In genomic region chr17:4144411-4144747, GRCh38 we compare ENCODE assay signal across 8 cellular contexts. TPM values are rescaled to one million over a fixed set of nuclear protein-coding genes. Genes with fewer than 3 reads are reported as not detected.
A peak's percentile ranks its signal among the peaks of the same experiment; 100 is the strongest.
DNase-seq lines count a peak whose midpoint lies in the region; ATAC-seq and TF ChIP-seq lines count a peak whose summit lies in the region.

No MANE protein-coding gene starts in this region.

- H3K79me2 ChIP-seq in GM23248 (ENCODE audit: insufficient read depth), result peaks cover 59% of the 10 kb centered on the region

- no peaks in the 10 kb centered on the region for H3K27me3 ChIP-seq in GM23248 (replicated peaks; ENCODE audit: insufficient read depth)
- H3K27me3 ChIP-seq in foreskin keratinocyte, result no peaks in the 10 kb centered on the region
- H3K27me3 ChIP-seq in skeletal muscle satellite cell (ENCODE audit: control insufficient read depth, insufficient read depth, low read length), result no peaks in the 10 kb centered on the region

- 78 to 83% methylated on average over 3 of the region's 3 CpGs for WGBS in GM23248 (ENCODE audit: low coverage in 1 of 2, low lambda C conversion rate in 2 of 2, missing lambda C conversion rate in 2 of 2), 2 experiments

- CTCF ChIA-PET in GM10248 (lab: Yijun Ruan, JAX), result interaction anchor here (0.7 to 3.2 kb wide), 4 partner anchors 11 to 72 kb away, joined by 3 to 19 read pairs (median 4); no protein-coding TSS in a partner anchor

- TF ChIP-seq CTCF in VCaP (conservative IDR thresholded peaks at IDR 0.05), result no peak
- TF ChIP-seq CTCF in foreskin keratinocyte (conservative IDR thresholded peaks at IDR 0.05), result no peak
- no peak for TF ChIP-seq CTCF in GM10248 (IDR thresholded peaks at IDR 0.05; ENCODE audit: control extremely low read depth, extremely low read depth, low read depth, missing control alignments)

- H3K4me3 ChIP-seq in GM23248, result peak overlapping the region; percentile 89
- peak overlapping the region; percentile 84 for H3K4me3 ChIP-seq in skeletal muscle satellite cell (ENCODE audit: low read length)

- ATAC-seq in foreskin keratinocyte (no peak), GM19395 (IDR thresholded peaks at IDR 0.05; ENCODE audit: unreplicated experiment) (no peak)

- H2AFZ ChIP-seq in GM23248, result peak overlapping the region; percentile 81

- H3K9me2 ChIP-seq in GM23248 (ENCODE audit: insufficient read depth), result no peaks in the 10 kb centered on the region

- no peaks in the 10 kb centered on the region for H4K20me1 ChIP-seq in GM23248 (ENCODE audit: insufficient read depth)

- in situ Hi-C loops in GM23248 (cut with MboI), result no loop called here

- peak; percentile 39 for DNase-seq in GM23248
- peak in 1 of 2 donors; percentile 7 for DNase-seq in foreskin keratinocyte
- no peak for DNase-seq in dedifferentiated amniotic fluid mesenchymal stem cell (ENCODE audit: extremely low spot score)
- no peak for DNase-seq in GM10248 (ENCODE audit: extremely low spot score)
- no peak for DNase-seq in 8988T

- H3K9me3 ChIP-seq in GM23248 (ENCODE audit: low read depth) (no peaks in the 10 kb centered on the region), skeletal muscle satellite cell (replicated peaks; ENCODE audit: low read length) (no peaks in the 10 kb centered on the region)

- peak overlapping the region; percentile 99 for H3K27ac ChIP-seq in GM23248
- H3K27ac ChIP-seq in VCaP, result peak overlapping the region; percentile 99
- peak overlapping the region; percentile 88 for H3K27ac ChIP-seq in foreskin keratinocyte

- H3K4me1 ChIP-seq in GM23248 (ENCODE audit: insufficient read depth) (peaks cover 13% of the 10 kb centered on the region), foreskin keratinocyte (peaks cover 11% of the 10 kb centered on the region), skeletal muscle satellite cell (ENCODE audit: control insufficient read depth, insufficient read depth, low read length) (peaks cover 20% of the 10 kb centered on the region)

- peaks cover 5% of the 10 kb centered on the region; the same call in 1 of the 2 replicates for H3F3A ChIP-seq in GM23248 (ENCODE audit: insufficient read depth)

- POLR2A ChIA-PET in GM10248 (lab: Yijun Ruan, JAX), result interaction anchor here (0.6 to 1.0 kb wide), 3 partner anchors 20 to 255 kb away, joined by 3 read pairs; no protein-coding TSS in a partner anchor

- H3K4me2 ChIP-seq in GM23248 (ENCODE audit: unreplicated experiment) (peak overlapping the region; percentile 78), skeletal muscle satellite cell (ENCODE audit: low read length) (peak overlapping the region; percentile 92)

- H3K36me3 ChIP-seq in GM23248 (ENCODE audit: low read depth) (no peaks in the 10 kb centered on the region), skeletal muscle satellite cell (ENCODE audit: insufficient read depth, low read length) (no peaks in the 10 kb centered on the region)

- H3K9ac ChIP-seq in GM23248, result peak overlapping the region; percentile 98
- peak overlapping the region; percentile 95 for H3K9ac ChIP-seq in skeletal muscle satellite cell (ENCODE audit: low read depth, low read length)

RNA-seq across cellular contexts. Expression of gene CYB5D2, which starts 1.4 kb away (rescaled TPM):
- 19.1 and 37.8 TPM in 2 replicates for total RNA-seq in GM23248 (2014; rRNA removed; shearing (Covaris generic))
- polyA plus RNA-seq in GM23248 (2016; fragmentation: Nextera tagmentation; extraction: Ambion mirVana), result 32.4 and 35.7 TPM in 2 replicates
- 5.1 and 6.5 TPM in 2 replicates for total RNA-seq in foreskin keratinocyte
- polyA plus RNA-seq in foreskin keratinocyte, result 5.6 and 7.5 TPM in 2 replicates
- total RNA-seq in skeletal muscle satellite cell (2012; rRNA removed), result 15.2 and 18.6 TPM in 2 replicates

RNA-seq across cellular contexts. Expression of gene ZZEF1, which starts 1.5 kb away (rescaled TPM):
- total RNA-seq in GM23248 (2014; rRNA removed; shearing (Covaris generic)), result 25.3 and 29.0 TPM in 2 replicates
- polyA plus RNA-seq in GM23248 (2016; fragmentation: Nextera tagmentation; extraction: Ambion mirVana) (3.2 and 4.1 TPM in 2 replicates), foreskin keratinocyte (2.8 and 3.2 TPM in 2 replicates)
- total RNA-seq in foreskin keratinocyte, result 19.6 and 20.7 TPM in 2 replicates
- 30.2 and 36.7 TPM in 2 replicates for total RNA-seq in skeletal muscle satellite cell (2012; rRNA removed)
